In the genomic region with DNA sequence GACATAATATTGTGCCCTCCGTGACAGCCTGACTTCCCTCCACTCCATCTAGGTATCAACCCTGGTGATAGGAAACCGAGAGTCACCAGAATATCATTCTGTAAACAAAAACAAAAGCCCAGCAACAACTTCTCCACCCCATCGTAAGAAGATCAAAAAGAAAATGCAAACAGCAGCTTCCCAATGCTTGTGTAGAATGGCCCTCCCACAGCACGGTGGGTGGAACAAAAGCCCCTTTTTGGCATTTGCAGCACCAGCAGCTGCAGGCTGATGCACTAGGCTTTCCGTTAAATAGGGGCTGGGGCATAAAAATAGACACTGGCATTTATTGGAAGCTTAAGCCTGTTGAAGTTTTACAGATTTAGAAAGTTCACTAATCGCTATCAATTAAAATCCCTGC, we compare ENCODE assay signal across 18 cellular contexts.
"Had no signal": no experiment of that assay in that cellular context is flagged by ENCODE, and none has a peak within 500 bp of the region (broad histone marks: within the 10 kb centered on the region; RNA-seq: fewer than 3 reads in every experiment).

No MANE protein-coding gene starts in this region.

- H3K27ac Mint-ChIP-seq: activated CD4-positive, alpha-beta T cell treated with anti-CD3 and anti-CD28 coated beads for 36 hours; activated CD8-positive, alpha-beta T cell treated with anti-CD3 and anti-CD28 coated beads, Interleukin-2, amount 10 ng/mL, durations not matched to agents 7 days and 5 days; activated naive CD4-positive, alpha-beta T cell treated with anti-CD3 and anti-CD28 coated beads for 36 hours; activated T-helper 17 cell treated with anti-CD3 and anti-CD28 coated beads, Interleukin-2, amount 50 U/mL, for 72 hours; memory B cell; natural killer cell treated with Interleukin-12 subunit alpha and Interleukin-12 subunit beta and Interleukin-15 and Interleukin-18, amount 100 ng/mL, for 72 hours; stimulated activated naive CD8-positive, alpha-beta T cell treated with anti-CD3 and anti-CD28 coated beads, Interleukin-15, Interleukin-2, amounts not matched to agents 100 ng/mL and 50 ng/mL, for 24 hours had no signal

- H3K9me3 ChIP-seq: heart left ventricle, left ventricle myocardium inferior, ovary had no signal

- H3K36me3 Mint-ChIP-seq: memory B cell; natural killer cell treated with Interleukin-12 subunit alpha and Interleukin-12 subunit beta and Interleukin-15 and Interleukin-18, amount 100 ng/mL, for 72 hours had no signal

- H3K4me1 ChIP-seq: heart left ventricle, left ventricle myocardium inferior had no signal

- H3K27ac ChIP-seq: cardiac muscle cell, heart left ventricle, left ventricle myocardium inferior, ovary, VCaP had no signal

- H3K4me1 Mint-ChIP-seq: activated CD4-positive, alpha-beta T cell treated with anti-CD3 and anti-CD28 coated beads for 36 hours; activated T-helper 17 cell treated with anti-CD3 and anti-CD28 coated beads, Interleukin-2, amount 50 U/mL, for 72 hours had no signal

- H3K27me3 ChIP-seq: cardiac muscle cell, ovary had no signal

- H3K36me3 ChIP-seq: cardiac muscle cell, heart left ventricle, left ventricle myocardium inferior, ovary had no signal

- FAIRE-seq: astrocyte, endothelial cell of umbilical vein, kidney had no signal

- ATAC-seq: activated CD4-positive, alpha-beta T cell treated with anti-CD3 and anti-CD28 coated beads for 36 hours; activated CD8-positive, alpha-beta T cell treated with anti-CD3 and anti-CD28 coated beads, Interleukin-2, amount 10 ng/mL, durations not matched to agents 7 days and 5 days; activated T-helper 17 cell treated with anti-CD3 and anti-CD28 coated beads, Interleukin-2, amount 50 U/mL, for 72 hours; heart left ventricle; natural killer cell treated with Interleukin-12 subunit alpha and Interleukin-12 subunit beta and Interleukin-15 and Interleukin-18, amount 100 ng/mL, for 72 hours had no signal

- DNase-seq: activated CD4-positive, alpha-beta T cell treated with anti-CD3 and anti-CD28 coated beads for 36 hours; activated CD8-positive, alpha-beta T cell treated with anti-CD3 and anti-CD28 coated beads, Interleukin-2, amount 10 ng/mL, durations not matched to agents 7 days and 5 days; activated naive CD4-positive, alpha-beta T cell treated with anti-CD3 and anti-CD28 coated beads for 36 hours; heart left ventricle; kidney; left ventricle myocardium inferior; ovary; stimulated activated CD4-positive, alpha-beta T cell treated with anti-CD3 and anti-CD28 coated beads, Interleukin-4, amount 100 ng/mL, for 1 hour; stimulated activated CD8-positive, alpha-beta memory T cell treated with anti-CD3 and anti-CD28 coated beads, Interleukin-4, amount 100 ng/mL, for 48 hours; T1000 had no signal

- H3K4me3 ChIP-seq: cardiac muscle cell, heart left ventricle, left ventricle myocardium inferior, ovary had no signal

- H3K4me3 Mint-ChIP-seq: activated CD4-positive, alpha-beta T cell treated with anti-CD3 and anti-CD28 coated beads for 36 hours; activated CD8-positive, alpha-beta T cell treated with anti-CD3 and anti-CD28 coated beads, Interleukin-2, amount 10 ng/mL, durations not matched to agents 7 days and 5 days; activated naive CD4-positive, alpha-beta T cell treated with anti-CD3 and anti-CD28 coated beads for 36 hours; activated T-helper 17 cell treated with anti-CD3 and anti-CD28 coated beads, Interleukin-2, amount 50 U/mL, for 72 hours; memory B cell; natural killer cell treated with Interleukin-12 subunit alpha and Interleukin-12 subunit beta and Interleukin-15 and Interleukin-18, amount 100 ng/mL, for 72 hours; stimulated activated naive CD8-positive, alpha-beta T cell treated with anti-CD3 and anti-CD28 coated beads, Interleukin-15, Interleukin-2, amounts not matched to agents 100 ng/mL and 50 ng/mL, for 24 hours had no signal

- H3K9me3 Mint-ChIP-seq: activated naive CD4-positive, alpha-beta T cell treated with anti-CD3 and anti-CD28 coated beads for 36 hours; activated T-helper 17 cell treated with anti-CD3 and anti-CD28 coated beads, Interleukin-2, amount 50 U/mL, for 72 hours; memory B cell; natural killer cell treated with Interleukin-12 subunit alpha and Interleukin-12 subunit beta and Interleukin-15 and Interleukin-18, amount 100 ng/mL, for 72 hours; stimulated activated naive CD8-positive, alpha-beta T cell treated with anti-CD3 and anti-CD28 coated beads, Interleukin-15, Interleukin-2, amounts not matched to agents 100 ng/mL and 50 ng/mL, for 24 hours had no signal
